20 cellular contexts compared by ENCODE assay signal in the genomic region with DNA sequence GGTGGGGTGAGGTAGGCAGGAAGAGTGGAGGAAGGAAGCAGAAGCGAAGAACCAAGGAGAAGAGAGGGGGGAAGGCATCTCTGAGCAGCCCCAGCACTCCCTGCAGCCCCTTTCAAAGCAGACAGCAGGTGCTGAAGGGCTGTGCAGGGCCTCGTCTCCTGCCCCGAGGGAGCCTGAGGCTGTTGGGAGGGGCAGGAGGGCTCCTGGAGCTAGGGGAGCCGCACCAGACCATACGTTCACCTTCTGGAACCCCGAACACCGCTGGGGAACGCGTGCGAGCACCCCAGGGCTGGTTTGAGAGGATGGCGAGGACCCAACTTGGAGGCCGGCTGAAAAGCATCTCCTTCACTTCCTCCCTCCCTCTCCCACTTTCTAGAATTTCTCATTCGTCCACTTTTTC.
DNase-seq lines count a peak whose midpoint lies in the region; ATAC-seq and TF ChIP-seq lines count a peak whose summit lies in the region.
"Had no signal": no experiment of that assay in that cellular context is flagged by ENCODE, and none has a peak within 500 bp of the region (broad histone marks: within the 10 kb centered on the region; RNA-seq: fewer than 3 reads in every experiment).

No MANE protein-coding gene starts in this region.

- H3K4ac ChIP-seq in neuronal stem cell (ENCODE audit: low read length): no peak overlapping the region

- H3K4me1 ChIP-seq in BLaER1 (peaks cover 48% of the 10 kb centered on the region), neuronal stem cell (ENCODE audit: control insufficient read depth in 2 of 2, insufficient read depth in 1 of 2, low read depth in 1 of 2, low read length in 2 of 2) (peaks cover 0 to 2% of the 10 kb centered on the region in 2 donors), uterus (no peaks in the 10 kb centered on the region)
- H3K4me1 ChIP-seq: Caco-2 had no signal

- peaks cover 3% of the 10 kb centered on the region for H3K27me3 Mint-ChIP-seq in glutamatergic neuron (ENCODE audit: unreplicated experiment)

- TF ChIP-seq CTCF in glutamatergic neuron (IDR thresholded peaks at IDR 0.05; ENCODE audit: partially characterized antibody, unreplicated experiment) (no peak), uterus (IDR thresholded peaks at IDR 0.05) (no peak)

- no peak overlapping the region for H2BK120ac ChIP-seq in neuronal stem cell (ENCODE audit: low read depth, low read length)

- H2BK5ac ChIP-seq in neuronal stem cell (ENCODE audit: low read length): no peak overlapping the region

- intact Hi-C loops in uterus (cut with DNase I; ENCODE audit: low total_unique reads): no loop called here

- no peak overlapping the region for H3K23ac ChIP-seq in neuronal stem cell (ENCODE audit: low read depth, low read length, poor library complexity)

- peaks cover 4% of the 10 kb centered on the region for H3K9me3 Mint-ChIP-seq in glutamatergic neuron (ENCODE audit: unreplicated experiment)

- no peak overlapping the region for H2AK5ac ChIP-seq in neuronal stem cell (ENCODE audit: low read depth, low read length)

- no peaks in the 10 kb centered on the region for H3K79me1 ChIP-seq in neuronal stem cell (ENCODE audit: low read depth, low read length)

- peak overlapping the region; percentile 82 for H3K18ac ChIP-seq in neuronal stem cell (ENCODE audit: low read length)

- H3K36me3 ChIP-seq in BLaER1 (no peaks in the 10 kb centered on the region), H7 (replicated peaks; ENCODE audit: control insufficient read depth, insufficient read depth, low read length) (no peaks in the 10 kb centered on the region), neuronal stem cell (replicated peaks in 1 of 2; ENCODE audit: control insufficient read depth in 2 of 2, insufficient read depth in 2 of 2, low read length in 2 of 2) (no peaks in the 10 kb centered on the region), uterus (no peaks in the 10 kb centered on the region)

- H2BK12ac ChIP-seq in neuronal stem cell (ENCODE audit: low read length): no peak overlapping the region

- DNase-seq in H7 (peak; percentile 60), glutamatergic neuron (peak; percentile 50), neuronal stem cell (ENCODE audit: low spot score) (no peak), uterus (no peak)
- DNase-seq in stimulated activated naive CD4-positive, alpha-beta T cell treated with Interleukin-2 at 50 U/mL for 16 hours (lab: John Stamatoyannopoulos, UW): no peak
- DNase-seq: Caco-2, IMR-90, KG1, MM.1S, NCI-H1694 treated with DMSO at 0.1 percent for 48 hours, NCI-H2081, NCI-H446, NCI-H524 treated with DMSO at 0.1 percent for 48 hours, NCI-H774, SIG-M5 had no signal

- H4K8ac ChIP-seq in neuronal stem cell (ENCODE audit: low read depth, low read length): no peak overlapping the region

- H4K20me1 ChIP-seq in BLaER1: no peaks in the 10 kb centered on the region

- no peak overlapping the region for H3K27ac Mint-ChIP-seq in glutamatergic neuron (ENCODE audit: unreplicated experiment)
- H3K27ac Mint-ChIP-seq: CD8-positive, alpha-beta T cell had no signal

- H3K27ac ChIP-seq in BLaER1 (peak overlapping the region; percentile 52; the same call in 1 of the 2 replicates), neuronal stem cell (replicated peaks; ENCODE audit: low read length) (no peak overlapping the region), uterus (no peak overlapping the region)
- H3K27ac ChIP-seq: SK-N-MC had no signal

- H3K14ac ChIP-seq in neuronal stem cell (ENCODE audit: low read length): no peak overlapping the region

- no peak for TF ChIP-seq POLR2A in uterus (IDR thresholded peaks at IDR 0.05)

- H3K36me3 Mint-ChIP-seq in glutamatergic neuron (ENCODE audit: unreplicated experiment): peaks cover 17% of the 10 kb centered on the region
- H3K36me3 Mint-ChIP-seq: CD8-positive, alpha-beta T cell had no signal

- no peak overlapping the region for H2BK15ac ChIP-seq in neuronal stem cell (ENCODE audit: low read length)

- H3K27me3 ChIP-seq in BLaER1: no peaks in the 10 kb centered on the region
- no peaks in the 10 kb centered on the region for H3K27me3 ChIP-seq in H7 (ENCODE audit: control insufficient read depth, insufficient read depth, low read length)
- peaks cover 0 to 3% (median 0%) of the 10 kb centered on the region in 3 experiments for H3K27me3 ChIP-seq in neuronal stem cell (ENCODE audit: control insufficient read depth in 3 of 3, insufficient read depth in 3 of 3, low read depth in 1 of 3, low read length in 3 of 3)
- no peaks in the 10 kb centered on the region for H3K27me3 ChIP-seq in uterus

- 100% methylated on average over 1 of the region's 13 CpGs for WGBS in neuronal stem cell (ENCODE audit: extremely low coverage in 2 of 2, insufficient read length in 2 of 2, insufficient replicate concordance in 1 of 2), 2 donors

- no peaks in the 10 kb centered on the region for H3K9me3 ChIP-seq in BLaER1
- H3K9me3 ChIP-seq in neuronal stem cell (replicated peaks in 1 of 2; ENCODE audit: control insufficient read depth in 2 of 2, insufficient read depth in 1 of 2, low read depth in 1 of 2, low read length in 2 of 2): peaks cover 0 to 2% of the 10 kb centered on the region in 2 donors
- H3K9me3 ChIP-seq in uterus: no peaks in the 10 kb centered on the region
- H3K9me3 ChIP-seq: Caco-2 had no signal

- no peak overlapping the region for H4K91ac ChIP-seq in neuronal stem cell (ENCODE audit: low read depth, low read length, poor library complexity)

- H2AFZ ChIP-seq in neuronal stem cell (ENCODE audit: low read length): no peak overlapping the region

- H3K9ac ChIP-seq in BLaER1 (no peak overlapping the region), neuronal stem cell (ENCODE audit: low read depth, low read length, poor library complexity) (no peak overlapping the region)

- H3K4me2 ChIP-seq in BLaER1 (peak overlapping the region; percentile 66), neuronal stem cell (ENCODE audit: insufficient read depth, low read length, poor library complexity, severe bottlenecking) (no peak overlapping the region)

- no peak for ATAC-seq in HG03460 (IDR thresholded peaks at IDR 0.05; ENCODE audit: unreplicated experiment)
- ATAC-seq: CD8-positive, alpha-beta T cell; HCT116 had no signal

- peak overlapping the region; percentile 9 for H3K4me3 Mint-ChIP-seq in glutamatergic neuron (ENCODE audit: unreplicated experiment)
- H3K4me3 Mint-ChIP-seq: CD8-positive, alpha-beta T cell had no signal

- peaks cover 12% of the 10 kb centered on the region for H3K4me1 Mint-ChIP-seq in glutamatergic neuron (ENCODE audit: low read depth, unreplicated experiment)

- H3K4me3 ChIP-seq in BLaER1 (no peak overlapping the region), H7 (ENCODE audit: insufficient read depth, low read depth, low read length) (no peak overlapping the region), neuronal stem cell (ENCODE audit: low read length in 2 of 2) (no peak overlapping the region), uterus (no peak overlapping the region)
- H3K4me3 ChIP-seq: SK-N-MC had no signal

Comparison
In these comparisons a context has a peak if more than half of its experiments do, and no peak if none do; other contexts are left out.
1. DNase-seq: peak in H7 (single experiment) and glutamatergic neuron (single experiment); none in neuronal stem cell (single experiment), stimulated activated naive CD4-positive, alpha-beta T cell treated with Interleukin-2 at 50 U/mL for 16 hours (single experiment) and uterus (0 of 2).